Comparison of ENCODE assay signal across 22 cellular contexts in genomic region chr11:8763070-8763469, GRCh38.
"Had no signal": no experiment of that assay in that cellular context is flagged by ENCODE, and none has a peak within 500 bp of the region (broad histone marks: within the 10 kb centered on the region; RNA-seq: fewer than 3 reads in every experiment).

No MANE protein-coding gene starts in this region.

- ATAC-seq: heart right ventricle; sciatic nerve; stimulated activated effector memory CD8-positive, alpha-beta T cell treated with anti-CD3 and anti-CD28 coated beads, Interleukin-12 subunit alpha, Interleukin-12 subunit beta, amount 100 ng/mL, for 72 hours; stimulated activated naive CD8-positive, alpha-beta T cell treated with anti-CD3 and anti-CD28 coated beads, Interleukin-15, Interleukin-2, amounts not matched to agents 100 U/mL and 50 U/mL, for 24 hours had no signal

- H3K27ac ChIP-seq: colonic mucosa, suprapubic skin, thyroid gland, upper lobe of left lung, vagina had no signal

- H3K9me3 ChIP-seq: colonic mucosa, heart right ventricle, suprapubic skin, thyroid gland, upper lobe of left lung, vagina had no signal

- H3K4me1 ChIP-seq: colonic mucosa had no signal

- H3K4me3 ChIP-seq: colonic mucosa, heart right ventricle, suprapubic skin, thyroid gland, upper lobe of left lung, vagina had no signal

- DNase-seq: cerebellar nuclear complex; colonic mucosa; effector CD4-positive, alpha-beta T cell; endodermal cell; erythroblast; heart right ventricle; hypothalamus; kidney glomerular epithelial cell; mammary epithelial cell; occipital lobe; stimulated activated CD4-positive, alpha-beta T cell treated with anti-CD3 and anti-CD28 coated beads, Interleukin-4, amount 100 ng/mL, for 1 hour; stimulated activated CD8-positive, alpha-beta memory T cell treated with anti-CD3 and anti-CD28 coated beads, Interleukin-4, amount 100 ng/mL, for 48 hours; stimulated activated naive CD8-positive, alpha-beta T cell treated with anti-CD3 and anti-CD28 coated beads, Interleukin-15, Interleukin-2, amounts not matched to agents 100 U/mL and 50 U/mL, for 24 hours; thyroid gland; upper lobe of left lung had no signal

- H3K27me3 ChIP-seq: colonic mucosa, heart right ventricle, suprapubic skin, thyroid gland, upper lobe of left lung, vagina had no signal

- H3K36me3 ChIP-seq: colonic mucosa, suprapubic skin, thyroid gland, upper lobe of left lung, vagina had no signal

- FAIRE-seq: endothelial cell of umbilical vein, frontal cortex, islet of Langerhans had no signal
